Comparison of ENCODE assay signal across 20 cellular contexts in the genomic region with DNA sequence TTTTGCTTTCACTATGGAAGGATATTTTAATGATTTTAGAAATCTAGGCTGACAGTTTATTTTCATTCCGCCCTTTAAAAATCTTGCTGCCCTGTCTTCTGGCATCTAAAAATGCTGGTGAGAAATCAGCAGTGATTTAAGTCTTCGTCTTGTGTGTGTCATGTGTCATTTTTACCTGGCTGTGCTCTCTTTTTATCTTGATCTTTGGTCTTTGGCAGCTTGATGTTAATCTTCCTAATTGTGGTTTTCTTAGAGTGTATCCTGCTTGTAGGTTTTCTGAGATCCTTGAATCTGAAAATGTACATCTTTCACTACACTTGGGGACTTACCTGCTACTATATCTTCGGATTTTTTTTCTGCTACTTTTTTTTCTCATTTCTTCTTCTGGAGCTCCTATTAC. TPM values are rescaled to one million over a fixed set of nuclear protein-coding genes. Genes with fewer than 3 reads are reported as not detected.
DNase-seq lines count a peak whose midpoint lies in the region; ATAC-seq, FAIRE-seq and TF ChIP-seq lines count a peak whose summit lies in the region.
"Had no signal": no experiment of that assay in that cellular context is flagged by ENCODE, and none has a peak within 500 bp of the region (broad histone marks: within the 10 kb centered on the region; RNA-seq: fewer than 3 reads in every experiment).

No MANE protein-coding gene starts in this region.

- WGBS in A549 (ENCODE audit: missing lambda C conversion rate): 76% methylated on average over 3 of the region's 3 CpGs

- DNase-seq in A549 (ENCODE audit: low read depth in 1 of 2, low spot score in 1 of 2): no peak
- DNase-seq in CD4-positive, alpha-beta memory T cell: peak in 4 of 5 donors; percentile 14 to 45 (median 28)
- no peak for DNase-seq in T-cell
- no peak for DNase-seq in colonic mucosa
- DNase-seq in RWPE1 (ENCODE audit: low spot score): no peak
- DNase-seq in left colon: no peak
- no peak for DNase-seq in right atrium auricular region (ENCODE audit: low spot score)
- DNase-seq: GDM1, glutamatergic neuron, NCI-H1048, NCI-H526 treated with DMSO at 0.1 percent for 48 hours, SK-N-SH had no signal

- H3K27me3 Mint-ChIP-seq in CD4-positive, alpha-beta memory T cell: no peaks in the 10 kb centered on the region
- H3K27me3 Mint-ChIP-seq in T-cell: no peaks in the 10 kb centered on the region

- H3K4me3 ChIP-seq in A549: no peak overlapping the region
- peak overlapping the region; percentile 26 to 30 for H3K4me3 ChIP-seq in CD4-positive, alpha-beta memory T cell (ENCODE audit: low read length in 2 of 2)
- no peak overlapping the region for H3K4me3 ChIP-seq in colonic mucosa
- H3K4me3 ChIP-seq in right atrium auricular region: no peak overlapping the region
- H3K4me3 ChIP-seq: tibial artery had no signal

- CTCF ChIA-PET in A549 (lab: Yijun Ruan, JAX): interaction anchor here (0.8 to 1.3 kb wide), 5 partner anchors 9 to 59 kb away, joined by 3 to 6 read pairs (median 3); partner anchors contain the start of gene LPCAT1
- CTCF ChIA-PET in CD4-positive, alpha-beta memory T cell (lab: Charles Lee; ENCODE audit: partially characterized antibody): no interaction called here
- CTCF ChIA-PET in T-cell (lab: Charles Lee): no interaction called here
- CTCF ChIA-PET in RWPE1 (lab: Yijun Ruan, JAX): interaction anchor here (0.5 kb wide), 1 partner anchor 14 kb away, joined by 3 read pairs; no protein-coding TSS in a partner anchor

- no peak for FAIRE-seq in A549 (lab: Jason Lieb, UNC)
- FAIRE-seq: D721Med, small intestine had no signal

- H3K9me3 Mint-ChIP-seq in CD4-positive, alpha-beta memory T cell: peaks cover 0 to 6% (median 0%) of the 10 kb centered on the region in 8 donors
- no peaks in the 10 kb centered on the region for H3K9me3 Mint-ChIP-seq in T-cell

- H3K9me3 ChIP-seq in A549: peaks cover 5% of the 10 kb centered on the region; the same call in 2 of the 3 replicates
- H3K9me3 ChIP-seq in CD4-positive, alpha-beta memory T cell (ENCODE audit: control insufficient read depth in 1 of 2, low read length in 2 of 2): no peaks in the 10 kb centered on the region
- no peaks in the 10 kb centered on the region for H3K9me3 ChIP-seq in colonic mucosa
- H3K9me3 ChIP-seq in right atrium auricular region: no peaks in the 10 kb centered on the region
- H3K9me3 ChIP-seq: breast epithelium, esophagus muscularis mucosa, Peyer's patch, SK-N-SH, tibial artery had no signal

- peaks cover 20 to 35% (median 28%) of the 10 kb centered on the region in 4 donors for H3K4me1 Mint-ChIP-seq in CD4-positive, alpha-beta memory T cell
- H3K4me1 Mint-ChIP-seq in T-cell: peaks cover 27 to 37% (median 27%) of the 10 kb centered on the region in 3 donors

- H3K36me3 Mint-ChIP-seq in CD4-positive, alpha-beta memory T cell: no peaks in the 10 kb centered on the region
- no peaks in the 10 kb centered on the region for H3K36me3 Mint-ChIP-seq in T-cell

- TF ChIP-seq POLR2A in A549 (IDR thresholded peaks at IDR 0.05; ENCODE audit: low read length): no peak

- H3K4me3 Mint-ChIP-seq in CD4-positive, alpha-beta memory T cell: peak overlapping the region; percentile 77 to 90 (median 84)
- H3K4me3 Mint-ChIP-seq in T-cell: peak overlapping the region; percentile 65 to 79 (median 75)

- H3K9ac ChIP-seq in colonic mucosa (ENCODE audit: low read depth in 2 of 2, low read length in 2 of 2): no peak overlapping the region
- H3K9ac ChIP-seq: SK-N-SH had no signal

- H3K27ac Mint-ChIP-seq in CD4-positive, alpha-beta memory T cell: peak overlapping the region; percentile 88 to 98 (median 92)
- H3K27ac Mint-ChIP-seq in T-cell: peak overlapping the region; percentile 90 to 96

- H3K36me3 ChIP-seq in CD4-positive, alpha-beta memory T cell (ENCODE audit: insufficient read depth, low read length): no peaks in the 10 kb centered on the region
- H3K36me3 ChIP-seq in colonic mucosa: no peaks in the 10 kb centered on the region
- H3K36me3 ChIP-seq in right atrium auricular region: no peaks in the 10 kb centered on the region
- H3K36me3 ChIP-seq: breast epithelium, esophagus muscularis mucosa, Peyer's patch, tibial artery had no signal

- 0 out of 3 replicates have a peak overlapping the region, but pooled peaks have one; percentile 67 for H3K4me2 ChIP-seq in A549

- TF ChIP-seq EP300 in A549 (IDR thresholded peaks at IDR 0.05): no peak

- intact Hi-C loops in CD4-positive, alpha-beta memory T cell (cut with micrococcal nuclease): loop anchor here (1.0 to 5.0 kb wide), 4 partner anchors 12 to 148 kb away; partner anchors contain the start of gene LPCAT1
- intact Hi-C loops in colonic mucosa (cut with DNase I) (no loop called here), left colon (cut with DNase I, micrococcal nuclease) (no loop called here)

- peaks cover 6% of the 10 kb centered on the region; the same call in 1 of the 3 replicates for H3K4me1 ChIP-seq in A549
- peaks cover 26% of the 10 kb centered on the region for H3K4me1 ChIP-seq in CD4-positive, alpha-beta memory T cell (ENCODE audit: insufficient read depth, low read length)
- H3K4me1 ChIP-seq in colonic mucosa: no peaks in the 10 kb centered on the region
- no peaks in the 10 kb centered on the region for H3K4me1 ChIP-seq in right atrium auricular region
- H3K4me1 ChIP-seq: breast epithelium had no signal

- no peak for ATAC-seq in A549
- peak in 1 of 4 experiments; percentile 22 for ATAC-seq in T-cell (replicated peaks in 1 of 4)
- ATAC-seq in HG03460 (IDR thresholded peaks at IDR 0.05; ENCODE audit: unreplicated experiment): no peak
- no peak for ATAC-seq in left colon

- no peaks in the 10 kb centered on the region for H3K27me3 ChIP-seq in CD4-positive, alpha-beta memory T cell (ENCODE audit: insufficient read depth, low read length)
- H3K27me3 ChIP-seq in colonic mucosa (no peaks in the 10 kb centered on the region), right atrium auricular region (no peaks in the 10 kb centered on the region)
- H3K27me3 ChIP-seq: breast epithelium, esophagus muscularis mucosa, Peyer's patch, tibial artery had no signal

- POLR2A ChIA-PET in A549 (lab: Yijun Ruan, JAX): interaction anchor here (1.9 kb wide), 1 partner anchor 12 kb away, joined by 4 read pairs; the partner anchor contains the start of gene LPCAT1
- POLR2A ChIA-PET in CD4-positive, alpha-beta memory T cell (lab: Charles Lee; ENCODE audit: partially characterized antibody): interaction anchor here (0.8 to 2.8 kb wide), 8 partner anchors 9 to 280 kb away, joined by 3 to 36 read pairs (median 5); partner anchors contain the start of gene LPCAT1
- POLR2A ChIA-PET in T-cell (lab: Charles Lee): no interaction called here
- POLR2A ChIA-PET in RWPE1 (lab: Yijun Ruan, JAX; ENCODE audit: low non-redundant PET): no interaction called here

- H3K27ac ChIP-seq in A549 (no peak overlapping the region), colonic mucosa (peak overlapping the region; percentile 10), RWPE1 (no peak overlapping the region), right atrium auricular region (no peak overlapping the region)
- peak overlapping the region; percentile 72 for H3K27ac ChIP-seq in CD4-positive, alpha-beta memory T cell (ENCODE audit: low read depth, low read length)
- H3K27ac ChIP-seq: breast epithelium, dorsolateral prefrontal cortex had no signal

- TF ChIP-seq CTCF in A549 (IDR thresholded peaks at IDR 0.05) (no peak), colonic mucosa (IDR thresholded peaks at IDR 0.05) (no peak), RWPE1 (conservative IDR thresholded peaks at IDR 0.05; ENCODE audit: low read depth) (no peak), right atrium auricular region (IDR thresholded peaks at IDR 0.05) (no peak)

- no peak for TF ChIP-seq RAD21 in A549 (conservative IDR thresholded peaks at IDR 0.05 in 1 of 2, IDR thresholded peaks at IDR 0.05 in 1 of 2)

TF ChIP-seq in A549, 52 proteins besides CTCF, POLR2A, EP300 and RAD21 (continues in another document):
- TF ChIP-seq BHLHE40 (IDR thresholded peaks at IDR 0.05; ENCODE audit: low read depth, low read length): no peak
- no peak for TF ChIP-seq EHF (CRISPR knock-in tag; IDR thresholded peaks at IDR 0.05)
- TF ChIP-seq ATOH8 (CRISPR knock-in tag; IDR thresholded peaks at IDR 0.05; ENCODE audit: low read depth): no peak
- no peak for TF ChIP-seq PHF8 (IDR thresholded peaks at IDR 0.05; ENCODE audit: borderline replicate concordance, low read depth)

RNA-seq across cellular contexts. Expression of gene LPCAT1, which starts 11.9 kb away (rescaled TPM):
- polyA plus RNA-seq in A549 (2011; rRNA removed) (22.9 and 24.7 TPM in 2 replicates), A549 (2017; fragmentation: RNase III; extraction: RNeasy Plus Mini Kit Qiagen cat#74134 plus additional on column Dnase treatment) (59.9 to 74.9 TPM (median 73.4 TPM) in 3 replicates)
- 40.3 and 47.5 TPM in 2 replicates for polyA plus RNA-seq in A549 (2012; cell fraction: cytosol; rRNA removed)
- polyA plus RNA-seq in A549 (2012; cell fraction: nucleus; rRNA removed): 84.6 and 102 TPM in 2 replicates
- polyA minus RNA-seq in A549 (2011; rRNA and poly(A)+ RNA removed): 17.1 and 25.6 TPM in 2 replicates
- 10 to 100 TPM; 62.8 to 63.6 TPM for total RNA-seq in CD4-positive, alpha-beta memory T cell
- polyA plus RNA-seq in CD4-positive, alpha-beta memory T cell: 10 to 100 TPM in 1 of 2 donors, 1 to 10 TPM in 1; 9.0 to 32.2 TPM
- total RNA-seq in T-cell (10 to 100 TPM; 27.9 to 57.7 (median 50.3) TPM), colonic mucosa (10 to 100 TPM; 17.1 to 27.3 TPM), left colon (10 to 100 TPM; 13.8 to 16.7 TPM), right atrium auricular region (10 to 100 TPM; 13.2 to 18.1 TPM)

Comparison
In these comparisons a context has a peak if more than half of its experiments do, and no peak if none do; other contexts are left out.
1. DNase-seq: peak in CD4-positive, alpha-beta memory T cell (4 of 5); none in A549 (0 of 2), T-cell (0 of 34), colonic mucosa (single experiment), RWPE1 (single experiment), left colon (0 of 2) and right atrium auricular region (single experiment).
2. H3K27ac ChIP-seq: peak in CD4-positive, alpha-beta memory T cell (single experiment) and colonic mucosa (single experiment); none in A549 (0 of 2), RWPE1 (single experiment) and right atrium auricular region (0 of 2).
3. H3K4me3 ChIP-seq: peak in CD4-positive, alpha-beta memory T cell (2 of 2); none in A549 (single experiment), colonic mucosa (single experiment) and right atrium auricular region (0 of 2).
4. CTCF ChIA-PET loops: an anchor here in A549 (0.8 to 1.3 kb wide) and RWPE1 (0.5 kb wide); none called in CD4-positive, alpha-beta memory T cell and T-cell.
5. POLR2A ChIA-PET loops: an anchor here in A549 (1.9 kb wide) and CD4-positive, alpha-beta memory T cell (0.8 to 2.8 kb wide); none called in T-cell and RWPE1.